In genomic region chr5:37554938-37555337, GRCh38 we compare ENCODE assay signal across 10 cellular contexts.
DNase-seq lines count a peak whose midpoint lies in the region; ATAC-seq and TF ChIP-seq lines count a peak whose summit lies in the region.
"Had no signal": no experiment of that assay in that cellular context is flagged by ENCODE, and none has a peak within 500 bp of the region (broad histone marks: within the 10 kb centered on the region; RNA-seq: fewer than 3 reads in every experiment).

No MANE protein-coding gene starts in this region.

- H3K79me2 ChIP-seq in MM.1S (ENCODE audit: low read length) (no peaks in the 10 kb centered on the region), osteoblast (ENCODE audit: insufficient read depth, low read length) (no peaks in the 10 kb centered on the region)

- intact Hi-C loops in heart left ventricle (cut with DNase I) (no loop called here), lower leg skin (cut with DNase I; ENCODE audit: low total_unique reads) (no loop called here)

- TF ChIP-seq POLR2A in heart left ventricle (IDR thresholded peaks at IDR 0.05) (no peak), lower leg skin (IDR thresholded peaks at IDR 0.05) (no peak)

- H4K20me1 ChIP-seq in MM.1S (ENCODE audit: insufficient read depth, low read length), result no peaks in the 10 kb centered on the region
- no peaks in the 10 kb centered on the region for H4K20me1 ChIP-seq in osteoblast (ENCODE audit: insufficient read depth, low read length)

- no peak overlapping the region for H3K9ac ChIP-seq in MM.1S (ENCODE audit: low read length)
- H3K9ac ChIP-seq: GM23248 had no signal

- H3K27ac ChIP-seq in MM.1S (ENCODE audit: low read length) (no peak overlapping the region), brain microvascular endothelial cell (no peak overlapping the region), osteoblast (ENCODE audit: low read depth, low read length) (no peak overlapping the region), heart left ventricle (no peak overlapping the region)
- H3K27ac ChIP-seq: GM23248 had no signal

- H3K4me2 ChIP-seq in MM.1S (ENCODE audit: low read depth, low read length), result no peak overlapping the region
- no peak overlapping the region for H3K4me2 ChIP-seq in osteoblast (ENCODE audit: insufficient read depth, low read length)

- H2AFZ ChIP-seq in MM.1S (ENCODE audit: low read length) (no peak overlapping the region), osteoblast (ENCODE audit: low read length) (no peak overlapping the region)
- H2AFZ ChIP-seq: GM23248 had no signal

- no peaks in the 10 kb centered on the region for H3K9me2 ChIP-seq in MM.1S (replicated peaks; ENCODE audit: insufficient read depth, low read length)

- TF ChIP-seq CTCF in MM.1S (IDR thresholded peaks at IDR 0.05; ENCODE audit: low read length), result peak; percentile 77
- peak; percentile 54 for TF ChIP-seq CTCF in brain microvascular endothelial cell (IDR thresholded peaks at IDR 0.05; ENCODE audit: low read depth, low read length, missing control alignments)
- peak; percentile 35 for TF ChIP-seq CTCF in osteoblast (IDR thresholded peaks at IDR 0.05; ENCODE audit: extremely low read depth, low read depth, low read length)
- TF ChIP-seq CTCF in heart left ventricle (IDR thresholded peaks at IDR 0.05), result peak in 5 of 12 donors; percentile 5 to 32 (median 26)
- TF ChIP-seq CTCF in lower leg skin (IDR thresholded peaks at IDR 0.05), result no peak

- peak; percentile 12 for DNase-seq in NCI-H2171 treated with DMSO at 0.1 percent for 48 hours (lab: John Stamatoyannopoulos, UW)
- no peak for DNase-seq in NCI-H2171 (lab: John Stamatoyannopoulos, UW)
- peak; percentile 28 for DNase-seq in MM.1S
- no peak for DNase-seq in brain microvascular endothelial cell
- DNase-seq in osteoblast (ENCODE audit: insufficient read length, low spot score, missing footprints), result no peak
- DNase-seq in SK-N-DZ (ENCODE audit: low spot score), result no peak
- no peak for DNase-seq in heart left ventricle
- DNase-seq in lower leg skin (ENCODE audit: low spot score in 2 of 2), result no peak
- DNase-seq: GM23248, NCI-H510A had no signal

- in situ Hi-C loops in brain microvascular endothelial cell (cut with HindIII; ENCODE audit: low pct_ligation_motif_present, low sequenced_read_pairs), result no loop called here

- H3K27me3 ChIP-seq in MM.1S (replicated peaks; ENCODE audit: insufficient read depth, low read length), result no peaks in the 10 kb centered on the region
- no peaks in the 10 kb centered on the region for H3K27me3 ChIP-seq in brain microvascular endothelial cell (replicated peaks)
- H3K27me3 ChIP-seq in osteoblast (ENCODE audit: insufficient read depth, low read length), result no peaks in the 10 kb centered on the region
- no peaks in the 10 kb centered on the region for H3K27me3 ChIP-seq in heart left ventricle

- H3F3A ChIP-seq in MM.1S (ENCODE audit: insufficient read depth, low read length), result no peaks in the 10 kb centered on the region

- H3K9me3 ChIP-seq in MM.1S (replicated peaks; ENCODE audit: insufficient read depth, low read length), result no peaks in the 10 kb centered on the region
- H3K9me3 ChIP-seq in osteoblast (ENCODE audit: low read depth, low read length), result no peaks in the 10 kb centered on the region
- peaks cover 0 to 3% (median 0%) of the 10 kb centered on the region in 12 donors for H3K9me3 ChIP-seq in heart left ventricle

- 23 to 78% (median 60%) methylated on average over 1 of the region's 1 CpG for WGBS in heart left ventricle, 4 donors
- 0 to 38% methylated on average over 1 of the region's 1 CpG for WGBS in lower leg skin, 2 donors

- H3K36me3 ChIP-seq in MM.1S (replicated peaks; ENCODE audit: insufficient read depth, low read length) (no peaks in the 10 kb centered on the region), brain microvascular endothelial cell (replicated peaks) (no peaks in the 10 kb centered on the region), osteoblast (ENCODE audit: insufficient read depth, low read length) (no peaks in the 10 kb centered on the region), heart left ventricle (no peaks in the 10 kb centered on the region)

- no peak for ATAC-seq in heart left ventricle

- H3K4me1 ChIP-seq in MM.1S (ENCODE audit: low read length) (0 out of 2 replicates have a peak, but pooled peaks cover 4% of the 10 kb centered on the region), osteoblast (ENCODE audit: insufficient read depth, low read length) (peaks cover 12% of the 10 kb centered on the region), heart left ventricle (peaks cover 0 to 21% (median 10%) of the 10 kb centered on the region in 12 donors)

- no peak overlapping the region for H3K4me3 ChIP-seq in MM.1S (ENCODE audit: low read length)
- no peak overlapping the region for H3K4me3 ChIP-seq in brain microvascular endothelial cell (ENCODE audit: low read depth, low read length)
- H3K4me3 ChIP-seq in osteoblast (ENCODE audit: insufficient read depth, low read length), result no peak overlapping the region
- no peak overlapping the region for H3K4me3 ChIP-seq in heart left ventricle
- no peak overlapping the region for H3K4me3 ChIP-seq in lower leg skin (ENCODE audit: low read depth, poor library complexity, severe bottlenecking)
- H3K4me3 ChIP-seq: GM23248 had no signal

Comparison
In these comparisons a context has a peak if more than half of its experiments do, and no peak if none do; other contexts are left out.
1. DNase-seq: peak in NCI-H2171 treated with DMSO at 0.1 percent for 48 hours (single experiment) and MM.1S (single experiment); none in NCI-H2171 (single experiment), brain microvascular endothelial cell (single experiment), osteoblast (single experiment), SK-N-DZ (single experiment), heart left ventricle (0 of 5) and lower leg skin (0 of 2).
2. CTCF ChIP-seq: peak in MM.1S (single experiment), brain microvascular endothelial cell (single experiment) and osteoblast (single experiment); none in lower leg skin (0 of 3).